ENCODE assay signal across 8 cellular contexts in genomic region chr12:124917841-124918621, GRCh38. TPM values are rescaled to one million over a fixed set of nuclear protein-coding genes. Genes with fewer than 3 reads are reported as not detected.
DNase-seq lines count a peak whose midpoint lies in the region; ATAC-seq and TF ChIP-seq lines count a peak whose summit lies in the region.

No MANE protein-coding gene starts in this region.

- no peaks in the 10 kb centered on the region for H3K27me3 ChIP-seq in ACC112 (ENCODE audit: insufficient read depth, low read length)
- H3K27me3 ChIP-seq in KMS-11 (ENCODE audit: insufficient read depth, low read depth), result no peaks in the 10 kb centered on the region

- peak overlapping the region; percentile 99 for H3K4me2 ChIP-seq in KMS-11

- H3K4me3 ChIP-seq in ACC112 (ENCODE audit: low read depth, low read length) (peak overlapping the region; percentile 67), KMS-11 (IDR thresholded peaks at IDR 0.05; ENCODE audit: insufficient read depth, low read depth, low read length) (no peak overlapping the region)

- H3K79me2 ChIP-seq in ACC112 (ENCODE audit: control insufficient read depth, insufficient read depth, low read length, unreplicated experiment) (peaks cover 21% of the 10 kb centered on the region), KMS-11 (ENCODE audit: insufficient read depth, low read depth) (peaks cover 25% of the 10 kb centered on the region)

- TF ChIP-seq CTCF in KMS-11 (conservative IDR thresholded peaks at IDR 0.05; ENCODE audit: low read depth, low read length), result no peak

- H3K4me1 ChIP-seq in ACC112 (ENCODE audit: control insufficient read depth, insufficient read depth, low read length, unreplicated experiment) (peaks cover 35% of the 10 kb centered on the region), KMS-11 (ENCODE audit: low read depth, poor library complexity, severe bottlenecking) (peaks cover 43% of the 10 kb centered on the region)

- DNase-seq in myocyte (ENCODE audit: low read depth) (peak; percentile 44), DMS79 (lab: John Stamatoyannopoulos, UW) (no peak), D341Med (ENCODE audit: low spot score) (no peak), DMS114 treated with DMSO at 0.1 percent for 48 hours (lab: John Stamatoyannopoulos, UW; ENCODE audit: unreplicated experiment) (no peak)

- H4K20me1 ChIP-seq in KMS-11 (ENCODE audit: insufficient read depth), result peaks cover 6% of the 10 kb centered on the region

- peak overlapping the region; percentile 98 for H3K27ac ChIP-seq in ACC112 (ENCODE audit: low read depth, low read length)
- H3K27ac ChIP-seq in KMS-11, result peak overlapping the region; percentile 97
- peak overlapping the region; percentile 100 for H3K27ac ChIP-seq in cingulate gyrus (ENCODE audit: low read depth, low read length)

- peak overlapping the region; percentile 99 for H3K9ac ChIP-seq in KMS-11

- H2AFZ ChIP-seq in ACC112 (ENCODE audit: low read length, unreplicated experiment), result no peak overlapping the region
- no peak overlapping the region for H2AFZ ChIP-seq in KMS-11 (ENCODE audit: low read depth)

- H3K36me3 ChIP-seq in ACC112 (ENCODE audit: insufficient read depth, low read length) (peaks cover 11% of the 10 kb centered on the region; the same call in 1 of the 2 replicates), KMS-11 (ENCODE audit: insufficient read depth) (no peaks in the 10 kb centered on the region)

- no peak for ATAC-seq in GM21447 (IDR thresholded peaks at IDR 0.05; ENCODE audit: unreplicated experiment)

RNA-seq across cellular contexts. Expression of gene UBC, which starts 3.6 kb away (rescaled TPM):
- total RNA-seq in myocyte, result 1,389 and 1,606 TPM in 2 replicates
- polyA plus RNA-seq in myocyte (2012), result 1,588 TPM

RNA-seq across cellular contexts. Expression of gene SCARB1, which starts 54.4 kb away (rescaled TPM):
- 3.0 and 8.1 TPM in 2 replicates for total RNA-seq in myocyte
- 12.4 TPM for polyA plus RNA-seq in myocyte (2012)
